Comparison of ENCODE assay signal across 1 cellular context in genomic region chr2:120914839-120915521, GRCh38.
TF ChIP-seq lines count a peak whose summit lies in the region.

No MANE protein-coding gene starts in this region.

TF ChIP-seq in HepG2, 621 proteins besides CTCF, POLR2A, EP300 and RAD21 (continued from another document):
- TF ChIP-seq CC2D1A (CRISPR knock-in tag; IDR thresholded peaks at IDR 0.05) (no peak), RXRB (CRISPR knock-in tag; IDR thresholded peaks at IDR 0.05; ENCODE audit: borderline replicate concordance) (no peak), TBP (CRISPR knock-in tag; IDR thresholded peaks at IDR 0.05) (no peak), MAFG (CRISPR knock-in tag; IDR thresholded peaks at IDR 0.05) (no peak), PPARG (CRISPR knock-in tag; conservative IDR thresholded peaks at IDR 0.05) (no peak), ATAD3A (CRISPR knock-in tag; IDR thresholded peaks at IDR 0.05) (no peak), ZNF12 (CRISPR knock-in tag; IDR thresholded peaks at IDR 0.05) (0 out of 2 replicates have a peak, but pooled peaks have one; percentile 23), ZNF891 (CRISPR knock-in tag; IDR thresholded peaks at IDR 0.05) (no peak), CEBPZ (IDR thresholded peaks at IDR 0.05; ENCODE audit: low read length) (no peak), SNRNP70 (IDR thresholded peaks at IDR 0.05; ENCODE audit: low read depth, low read length) (no peak), ZNF431 (CRISPR knock-in tag; IDR thresholded peaks at IDR 0.05; ENCODE audit: borderline replicate concordance, low read depth) (no peak), TFE3 (CRISPR knock-in tag; IDR thresholded peaks at IDR 0.05) (0 out of 2 replicates have a peak, but pooled peaks have one; percentile 22), ZKSCAN8 (CRISPR knock-in tag; IDR thresholded peaks at IDR 0.05; ENCODE audit: borderline replicate concordance) (no peak), HMG20A (CRISPR knock-in tag; IDR thresholded peaks at IDR 0.05; ENCODE audit: borderline replicate concordance) (no peak), ZFX (CRISPR knock-in tag; IDR thresholded peaks at IDR 0.05; ENCODE audit: low read depth) (peak; percentile 17; the same call in 1 of the 2 replicates), NFE2L2 (IDR thresholded peaks at IDR 0.05; ENCODE audit: low read length) (no peak), ZNF780A (CRISPR knock-in tag; IDR thresholded peaks at IDR 0.05) (no peak), MED8 (CRISPR knock-in tag; IDR thresholded peaks at IDR 0.05; ENCODE audit: insufficient replicate concordance) (no peak), MBNL3 (CRISPR knock-in tag; conservative IDR thresholded peaks at IDR 0.05) (no peak), TEAD3 (CRISPR knock-in tag; optimal IDR thresholded peaks at IDR 0.05; ENCODE audit: borderline replicate concordance) (peak; percentile 27), ZNF746 (CRISPR knock-in tag; IDR thresholded peaks at IDR 0.05) (no peak), HNRNPL (IDR thresholded peaks at IDR 0.05; ENCODE audit: low read depth, low read length) (no peak), PAWR (CRISPR knock-in tag; IDR thresholded peaks at IDR 0.05; ENCODE audit: borderline replicate concordance) (no peak), HNF1A (IDR thresholded peaks at IDR 0.05; ENCODE audit: low read depth) (no peak), HNF1A (CRISPR knock-in tag; IDR thresholded peaks at IDR 0.05; ENCODE audit: borderline replicate concordance) (0 out of 2 replicates have a peak, but pooled peaks have one; percentile 30), GABPA (IDR thresholded peaks at IDR 0.05; ENCODE audit: low read depth, low read length) (no peak), GABPA (CRISPR knock-in tag; IDR thresholded peaks at IDR 0.05; ENCODE audit: low read depth) (no peak), PATZ1 (CRISPR knock-in tag; IDR thresholded peaks at IDR 0.05) (0 out of 2 replicates have a peak, but pooled peaks have one; percentile 15), ZFY (CRISPR knock-in tag; IDR thresholded peaks at IDR 0.05) (no peak), NAIF1 (CRISPR knock-in tag; IDR thresholded peaks at IDR 0.05; ENCODE audit: borderline replicate concordance) (no peak), TAF1 (CRISPR knock-in tag; IDR thresholded peaks at IDR 0.05) (no peak), STAG1 (CRISPR knock-in tag; IDR thresholded peaks at IDR 0.05) (peak; percentile 31; the same call in 1 of the 2 replicates), NR2F1 (CRISPR knock-in tag; IDR thresholded peaks at IDR 0.05) (no peak), ZBTB7A (CRISPR knock-in tag; IDR thresholded peaks at IDR 0.05) (no peak), ZNF768 (CRISPR knock-in tag; IDR thresholded peaks at IDR 0.05) (0 out of 2 replicates have a peak, but pooled peaks have one; percentile 17)
- TF ChIP-seq, protein P1, sequence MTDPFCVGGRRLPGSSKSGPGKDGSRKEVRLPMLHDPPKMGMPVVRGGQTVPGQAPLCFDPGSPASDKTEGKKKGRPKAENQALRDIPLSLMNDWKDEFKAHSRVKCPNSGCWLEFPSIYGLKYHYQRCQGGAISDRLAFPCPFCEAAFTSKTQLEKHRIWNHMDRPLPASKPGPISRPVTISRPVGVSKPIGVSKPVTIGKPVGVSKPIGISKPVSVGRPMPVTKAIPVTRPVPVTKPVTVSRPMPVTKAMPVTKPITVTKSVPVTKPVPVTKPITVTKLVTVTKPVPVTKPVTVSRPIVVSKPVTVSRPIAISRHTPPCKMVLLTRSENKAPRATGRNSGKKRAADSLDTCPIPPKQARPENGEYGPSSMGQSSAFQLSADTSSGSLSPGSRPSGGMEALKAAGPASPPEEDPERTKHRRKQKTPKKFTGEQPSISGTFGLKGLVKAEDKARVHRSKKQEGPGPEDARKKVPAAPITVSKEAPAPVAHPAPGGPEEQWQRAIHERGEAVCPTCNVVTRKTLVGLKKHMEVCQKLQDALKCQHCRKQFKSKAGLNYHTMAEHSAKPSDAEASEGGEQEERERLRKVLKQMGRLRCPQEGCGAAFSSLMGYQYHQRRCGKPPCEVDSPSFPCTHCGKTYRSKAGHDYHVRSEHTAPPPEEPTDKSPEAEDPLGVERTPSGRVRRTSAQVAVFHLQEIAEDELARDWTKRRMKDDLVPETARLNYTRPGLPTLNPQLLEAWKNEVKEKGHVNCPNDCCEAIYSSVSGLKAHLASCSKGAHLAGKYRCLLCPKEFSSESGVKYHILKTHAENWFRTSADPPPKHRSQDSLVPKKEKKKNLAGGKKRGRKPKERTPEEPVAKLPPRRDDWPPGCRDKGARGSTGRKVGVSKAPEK (CRISPR knock-in tag; IDR thresholded peaks at IDR 0.05; ENCODE audit: borderline replicate concordance), result no peak
